Comparison of ENCODE assay signal across 9 cellular contexts in the genomic region with DNA sequence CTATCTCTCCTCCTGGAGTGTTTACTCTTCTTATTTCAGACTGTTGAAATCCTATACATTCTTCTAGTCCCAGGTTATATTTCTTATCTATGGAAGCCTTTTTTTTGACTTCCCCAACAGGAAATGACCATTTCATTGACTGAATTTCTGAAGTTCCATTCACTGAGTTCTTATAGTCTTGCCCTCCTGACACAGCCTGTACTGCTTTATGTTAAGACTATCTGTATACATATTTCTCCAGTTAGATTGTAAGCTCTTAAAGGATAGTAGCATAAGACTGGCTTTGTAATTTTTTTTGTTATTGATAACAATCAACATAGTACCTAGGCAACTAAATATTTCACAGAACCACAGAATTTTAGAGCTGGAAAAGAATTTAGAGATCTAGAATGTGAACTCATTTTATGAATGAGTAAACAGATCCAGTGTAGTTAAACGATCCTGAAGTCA. TPM values are rescaled to one million over a fixed set of nuclear protein-coding genes. Genes with fewer than 3 reads are reported as not detected.
A peak's percentile ranks its signal among the peaks of the same experiment; 100 is the strongest.
DNase-seq lines count a peak whose midpoint lies in the region; ATAC-seq and TF ChIP-seq lines count a peak whose summit lies in the region.
"Had no signal": no experiment of that assay in that cellular context is flagged by ENCODE, and none has a peak within 500 bp of the region (broad histone marks: within the 10 kb centered on the region; RNA-seq: fewer than 3 reads in every experiment).

No MANE protein-coding gene starts in this region.

- in situ Hi-C loops in mammary epithelial cell (cut with MboI; ENCODE audit: low sequenced_read_pairs in 2 of 2) = loop anchor here in 1 of 2 donors (10.0 kb wide), 1 partner anchor 55 kb away; no protein-coding TSS in a partner anchor

- H3K36me3 Mint-ChIP-seq in CD8-positive, alpha-beta T cell = no peaks in the 10 kb centered on the region
- no peaks in the 10 kb centered on the region for H3K36me3 Mint-ChIP-seq in naive thymus-derived CD8-positive, alpha-beta T cell

- H3K9ac ChIP-seq in mammary epithelial cell (ENCODE audit: insufficient read depth, low read length) (peak overlapping the region; percentile 35), colonic mucosa (ENCODE audit: low read depth in 2 of 2, low read length in 2 of 2) (no peak overlapping the region)

- peaks cover 52% of the 10 kb centered on the region for H3K4me1 Mint-ChIP-seq in CD8-positive, alpha-beta T cell (ENCODE audit: low read depth)
- H3K4me1 Mint-ChIP-seq in naive thymus-derived CD8-positive, alpha-beta T cell = peaks cover 15 to 73% (median 50%) of the 10 kb centered on the region in 4 donors

- WGBS in mammary epithelial cell (ENCODE audit: low coverage, missing lambda C conversion rate) = 5% methylated on average over 1 of the region's 1 CpG

- H2AFZ ChIP-seq in mammary epithelial cell (ENCODE audit: low read depth, low read length) = no peak overlapping the region

- CTCF ChIA-PET in CD8-positive, alpha-beta T cell (lab: Charles Lee) = interaction anchor here (0.6 to 15.5 kb wide), 10 partner anchors 13 to 220 kb away, joined by 3 to 622 read pairs (median 34); no protein-coding TSS in a partner anchor
- CTCF ChIA-PET in mammary epithelial cell (lab: Charles Lee; ENCODE audit: low non-redundant PET) = no interaction called here

- H3K4me2 ChIP-seq in mammary epithelial cell (ENCODE audit: insufficient read depth, low read depth, low read length) = peak overlapping the region; percentile 29

- no peak for ATAC-seq in CD8-positive, alpha-beta T cell
- no peak for ATAC-seq in naive thymus-derived CD8-positive, alpha-beta T cell

- no TSS peak for BruUV-seq in mammary epithelial cell (replicated peaks; lab: Mats Ljungman, UMichigan)

- POLR2A ChIA-PET in CD8-positive, alpha-beta T cell (lab: Charles Lee) = no interaction called here
- POLR2A ChIA-PET in naive thymus-derived CD8-positive, alpha-beta T cell (lab: Charles Lee) = interaction anchor here (0.6 kb wide), 1 partner anchor 14 kb away, joined by 3 read pairs; no protein-coding TSS in a partner anchor

- peak overlapping the region; percentile 16 for H3K27ac Mint-ChIP-seq in CD8-positive, alpha-beta T cell
- H3K27ac Mint-ChIP-seq in naive thymus-derived CD8-positive, alpha-beta T cell = peak overlapping the region in 8 of 10 donors; percentile 0 to 77 (median 30)

- H3K4me3 ChIP-seq in CD8-positive, alpha-beta T cell (ENCODE audit: low read depth, low read length) = no peak overlapping the region
- H3K4me3 ChIP-seq in mammary epithelial cell (replicated peaks in 1 of 3; ENCODE audit: insufficient read depth in 1 of 3, low read depth in 2 of 3, low read length in 3 of 3) = no peak overlapping the region
- no peak overlapping the region for H3K4me3 ChIP-seq in colonic mucosa

- no peaks in the 10 kb centered on the region for H3K9me3 Mint-ChIP-seq in CD8-positive, alpha-beta T cell
- no peaks in the 10 kb centered on the region for H3K9me3 Mint-ChIP-seq in naive thymus-derived CD8-positive, alpha-beta T cell

- no peaks in the 10 kb centered on the region for H3K36me3 ChIP-seq in CD8-positive, alpha-beta T cell (ENCODE audit: insufficient read depth, low read length)
- no peaks in the 10 kb centered on the region for H3K36me3 ChIP-seq in mammary epithelial cell (ENCODE audit: insufficient read depth, low read length)
- no peaks in the 10 kb centered on the region for H3K36me3 ChIP-seq in colonic mucosa

- H3K27me3 Mint-ChIP-seq in CD8-positive, alpha-beta T cell (ENCODE audit: low read depth) = no peaks in the 10 kb centered on the region
- H3K27me3 Mint-ChIP-seq in naive thymus-derived CD8-positive, alpha-beta T cell = no peaks in the 10 kb centered on the region

- no peaks in the 10 kb centered on the region for H4K20me1 ChIP-seq in mammary epithelial cell (ENCODE audit: insufficient read depth, low read length)

- peaks cover 88% of the 10 kb centered on the region for H3K79me2 ChIP-seq in mammary epithelial cell (ENCODE audit: insufficient read depth, low read length)

- dilution Hi-C loops in mammary epithelial cell (cut with HindIII; ENCODE audit: low sequenced_read_pairs) = loop anchor here (5.0 kb wide), 2 partner anchors 32 to 92 kb away; no protein-coding TSS in a partner anchor

- H3K4me3 Mint-ChIP-seq in CD8-positive, alpha-beta T cell = no peak overlapping the region
- no peak overlapping the region for H3K4me3 Mint-ChIP-seq in naive thymus-derived CD8-positive, alpha-beta T cell

- TF ChIP-seq CTCF in CD8-positive, alpha-beta T cell (IDR thresholded peaks at IDR 0.05) = no peak
- TF ChIP-seq CTCF in mammary epithelial cell (conservative IDR thresholded peaks at IDR 0.05 in 1 of 2, IDR thresholded peaks at IDR 0.05 in 1 of 2; ENCODE audit: extremely low read depth in 1 of 2, insufficient read depth in 1 of 2, low read depth in 1 of 2, low read length in 2 of 2) (no peak), colonic mucosa (IDR thresholded peaks at IDR 0.05) (no peak)

- H3K27me3 ChIP-seq in CD8-positive, alpha-beta T cell (ENCODE audit: insufficient read depth, low read length) = no peaks in the 10 kb centered on the region
- H3K27me3 ChIP-seq in mammary epithelial cell (ENCODE audit: insufficient read depth, low read length) (no peaks in the 10 kb centered on the region), colonic mucosa (no peaks in the 10 kb centered on the region)

- DNase-seq in CD8-positive, alpha-beta T cell = no peak
- DNase-seq in NCI-H2029 treated with DMSO at 0.1 percent for 48 hours (lab: John Stamatoyannopoulos, UW) (peak; percentile 99), mammary epithelial cell (peak; percentile 63), colonic mucosa (no peak), SK-N-DZ (ENCODE audit: low spot score) (no peak), erythroblast (lab: John Stamatoyannopoulos, UW) (no peak)
- DNase-seq in naive thymus-derived CD8-positive, alpha-beta T cell = no peak
- DNase-seq in stimulated activated CD4-positive, alpha-beta T cell treated with anti-CD3 and anti-CD28 coated beads, Interleukin-4, amount 100 ng/mL, for 4 hours = no peak
- DNase-seq: NCI-H1105 had no signal

- intact Hi-C loops in CD8-positive, alpha-beta T cell (cut with DNase I, micrococcal nuclease) = loop anchor here (5.0 to 10.0 kb wide), 4 partner anchors 38 to 1255 kb away; partner anchors contain the start of genes AKIRIN1 (in 1 of the 2) and PABPC4 (in 1 of the 2)
- intact Hi-C loops in mammary epithelial cell (cut with micrococcal nuclease) = loop anchor here (10.0 kb wide), 2 partner anchors 205 to 465 kb away; no protein-coding TSS in a partner anchor
- intact Hi-C loops in colonic mucosa (cut with DNase I) = loop anchor here (2.0 to 5.0 kb wide), 2 partner anchors 68 to 87 kb away; no protein-coding TSS in a partner anchor

- H3K27ac ChIP-seq in CD8-positive, alpha-beta T cell (ENCODE audit: low read depth, low read length) = no peak overlapping the region
- peak overlapping the region; percentile 96 for H3K27ac ChIP-seq in mammary epithelial cell (ENCODE audit: insufficient read depth, low read depth, low read length)
- no peak overlapping the region for H3K27ac ChIP-seq in colonic mucosa

- no peaks in the 10 kb centered on the region for H3K9me3 ChIP-seq in CD8-positive, alpha-beta T cell (ENCODE audit: low read length)
- H3K9me3 ChIP-seq in mammary epithelial cell (replicated peaks; ENCODE audit: insufficient read depth, low read length) (no peaks in the 10 kb centered on the region), colonic mucosa (no peaks in the 10 kb centered on the region)

- no peak for TF ChIP-seq POLR2A in erythroblast (IDR thresholded peaks at IDR 0.05; ENCODE audit: low read length)

- peaks cover 41% of the 10 kb centered on the region for H3K4me1 ChIP-seq in CD8-positive, alpha-beta T cell (ENCODE audit: insufficient read depth, low read length)
- H3K4me1 ChIP-seq in mammary epithelial cell (ENCODE audit: insufficient read depth, low read length) = peaks cover 69% of the 10 kb centered on the region
- no peaks in the 10 kb centered on the region for H3K4me1 ChIP-seq in colonic mucosa

RNA-seq across cellular contexts. Expression of gene MACF1, which starts 14.9 kb away (rescaled TPM):
- 100 to 1,000 TPM; 184 to 193 TPM for total RNA-seq in CD8-positive, alpha-beta T cell
- total RNA-seq in mammary epithelial cell (100 to 1,000 TPM; 304 to 440 TPM), colonic mucosa (100 to 1,000 TPM; 107 to 148 TPM)
- polyA plus RNA-seq in mammary epithelial cell = 46.4 TPM
- 258 TPM for polyA minus RNA-seq in mammary epithelial cell
- total RNA-seq in naive thymus-derived CD8-positive, alpha-beta T cell = 100 to 1,000 TPM; 215 to 222 TPM
- polyA plus RNA-seq in naive thymus-derived CD8-positive, alpha-beta T cell = 10 to 100 TPM; 13.4 to 60.8 (median 14.7) TPM
- polyA plus RNA-seq in SK-N-DZ (2014; cell fraction: cytosol; rRNA removed) = 23.6 and 33.2 TPM in 2 replicates
- 34.7 and 71.7 TPM in 2 replicates for polyA plus RNA-seq in SK-N-DZ (2014; cell fraction: nucleus; rRNA removed)

Comparison
In these comparisons a context has a peak if more than half of its experiments do, and no peak if none do; other contexts are left out.
1. DNase-seq: peak in NCI-H2029 treated with DMSO at 0.1 percent for 48 hours (single experiment) and mammary epithelial cell (single experiment); none in CD8-positive, alpha-beta T cell (0 of 7), naive thymus-derived CD8-positive, alpha-beta T cell (0 of 10), stimulated activated CD4-positive, alpha-beta T cell treated with anti-CD3 and anti-CD28 coated beads, Interleukin-4, amount 100 ng/mL, for 4 hours (0 of 2), colonic mucosa (single experiment), SK-N-DZ (single experiment) and erythroblast (0 of 2).